In genomic region chr9:134468358-134468757, GRCh38 we compare ENCODE assay signal across 21 cellular contexts.
"Had no signal": no experiment of that assay in that cellular context is flagged by ENCODE, and none has a peak within 500 bp of the region (broad histone marks: within the 10 kb centered on the region; RNA-seq: fewer than 3 reads in every experiment).

No MANE protein-coding gene starts in this region.

- H3K27me3 ChIP-seq: brain microvascular endothelial cell, tibial nerve had no signal

- H3K9me3 ChIP-seq: neutrophil, tibial nerve had no signal

- H3K27me3 Mint-ChIP-seq: activated naive CD4-positive, alpha-beta T cell treated with anti-CD3 and anti-CD28 coated beads, Interleukin-2, amount 50 U/mL, for 24 hours had no signal

- H3K79me2 ChIP-seq: parathyroid adenoma had no signal

- ATAC-seq: WTC11 had no signal

- H3K4me1 ChIP-seq: parathyroid adenoma had no signal

- H3K4me3 ChIP-seq: smooth muscle cell, tibial nerve had no signal

- H3K36me3 ChIP-seq: brain microvascular endothelial cell, neutrophil, tibial nerve had no signal

- H2AFZ ChIP-seq: parathyroid adenoma had no signal

- H3K9ac ChIP-seq: parathyroid adenoma had no signal

- H3K4me1 Mint-ChIP-seq: activated naive CD4-positive, alpha-beta T cell treated with anti-CD3 and anti-CD28 coated beads, Interleukin-2, amount 50 U/mL, for 24 hours; WTC11 had no signal

- DNase-seq: activated gamma-delta T cell treated with Interleukin-2 at 50 U/mL for 16 hours; activated T-cell treated with anti-CD3 and anti-CD28 coated beads, Interleukin-2, amount 50 U/mL, for 1 hour; anterior cingulate cortex; brain microvascular endothelial cell; caudate nucleus; effector CD4-positive, alpha-beta T cell; kidney; mammary epithelial cell; midbrain; stimulated activated CD4-positive, alpha-beta T cell treated with anti-CD3 and anti-CD28 coated beads, Interleukin-4, amount 100 ng/mL, for 1 hour; stimulated activated naive CD4-positive, alpha-beta T cell treated with Interleukin-2 at 50 U/mL for 16 hours; T1000 had no signal

- H3K36me3 Mint-ChIP-seq: activated naive CD4-positive, alpha-beta T cell treated with anti-CD3 and anti-CD28 coated beads, Interleukin-2, amount 50 U/mL, for 24 hours; WTC11 had no signal

- H3K4me2 ChIP-seq: smooth muscle cell had no signal

- H3K4me3 Mint-ChIP-seq: activated naive CD4-positive, alpha-beta T cell treated with anti-CD3 and anti-CD28 coated beads, Interleukin-2, amount 50 U/mL, for 24 hours; dendritic cell treated with granulocyte-macrophage colony-stimulating factor and Interleukin-4, amounts not matched to agents 40 ng/mL and 50 ng/mL, for 4 days; nephron; T-helper 1 cell treated with Interleukin-12 subunit alpha and Interleukin-12 subunit beta and Interleukin-4 antibody, amounts not matched to agents 30 μg/mL and 1 μg/mL, for 36 hours; WTC11 had no signal

- H3K27ac Mint-ChIP-seq: activated naive CD4-positive, alpha-beta T cell treated with anti-CD3 and anti-CD28 coated beads, Interleukin-2, amount 50 U/mL, for 24 hours; dendritic cell treated with granulocyte-macrophage colony-stimulating factor and Interleukin-4, amounts not matched to agents 40 ng/mL and 50 ng/mL, for 4 days; T-helper 1 cell treated with Interleukin-12 subunit alpha and Interleukin-12 subunit beta and Interleukin-4 antibody, amounts not matched to agents 30 μg/mL and 1 μg/mL, for 36 hours; WTC11 had no signal

- H3K9me3 Mint-ChIP-seq: activated naive CD4-positive, alpha-beta T cell treated with anti-CD3 and anti-CD28 coated beads, Interleukin-2, amount 50 U/mL, for 24 hours; dendritic cell treated with granulocyte-macrophage colony-stimulating factor and Interleukin-4, amounts not matched to agents 40 ng/mL and 50 ng/mL, for 4 days; nephron; T-helper 1 cell treated with Interleukin-12 subunit alpha and Interleukin-12 subunit beta and Interleukin-4 antibody, amounts not matched to agents 30 μg/mL and 1 μg/mL, for 36 hours; WTC11 had no signal

- H3K27ac ChIP-seq: brain microvascular endothelial cell, neutrophil, parathyroid adenoma had no signal
